ENCODE assay signal across 15 cellular contexts in the genomic region with DNA sequence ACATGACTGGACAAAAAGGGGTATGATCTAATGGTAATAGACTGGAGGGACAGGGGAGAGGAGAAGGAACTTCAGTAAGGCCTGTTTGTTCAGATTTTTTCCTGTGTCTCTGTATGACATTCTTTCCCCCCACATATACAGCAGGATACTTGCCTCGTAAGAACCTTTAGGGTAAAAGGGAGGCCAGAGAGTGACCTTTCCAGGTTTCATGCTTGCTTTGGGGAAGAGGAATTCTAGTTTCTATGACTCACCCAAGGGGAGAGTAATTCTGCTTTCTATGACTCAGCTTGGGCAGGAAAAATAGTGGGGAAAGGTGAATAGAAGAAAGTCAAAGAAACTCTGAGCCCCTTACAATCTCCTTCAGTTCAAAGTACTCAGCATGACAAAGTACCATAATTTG.
DNase-seq lines count a peak whose midpoint lies in the region; ATAC-seq and TF ChIP-seq lines count a peak whose summit lies in the region.
"Had no signal": no experiment of that assay in that cellular context is flagged by ENCODE, and none has a peak within 500 bp of the region (broad histone marks: within the 10 kb centered on the region; RNA-seq: fewer than 3 reads in every experiment).

No MANE protein-coding gene starts in this region.

- peaks cover 0 to under 1% (median 0%) of the 10 kb centered on the region in 3 donors for H3K27me3 Mint-ChIP-seq in immature natural killer cell (ENCODE audit: low read depth in 3 of 3)
- no peaks in the 10 kb centered on the region for H3K27me3 Mint-ChIP-seq in natural killer cell treated with Interleukin-12 subunit alpha and Interleukin-12 subunit beta and Interleukin-15 and Interleukin-18, amount 100 ng/mL, for 72 hours

- H3K9me3 Mint-ChIP-seq in immature natural killer cell = peaks cover 14 to 68% (median 46%) of the 10 kb centered on the region in 6 donors
- peaks cover 40% of the 10 kb centered on the region for H3K9me3 Mint-ChIP-seq in natural killer cell treated with Interleukin-12 subunit alpha and Interleukin-12 subunit beta and Interleukin-15 and Interleukin-18, amount 100 ng/mL, for 72 hours

- intact Hi-C loops in HCT116 (cut with micrococcal nuclease) = no loop called here

- DNase-seq in A172 (ENCODE audit: low spot score) (peak; percentile 37), HCT116 (ENCODE audit: low read depth, low spot score) (peak; percentile 53), adipocyte (ENCODE audit: low read depth) (peak; percentile 37), iris pigment epithelial cell (ENCODE audit: low read depth) (peak; percentile 69), occipital lobe (lab: John Stamatoyannopoulos, UW) (no peak), immature natural killer cell (no peak), DMS 273 treated with DMSO at 0.1 percent for 48 hours (lab: John Stamatoyannopoulos, UW) (no peak)
- DNase-seq in natural killer cell treated with Interleukin-12 subunit alpha and Interleukin-12 subunit beta and Interleukin-15 and Interleukin-18, amount 100 ng/mL, for 72 hours (ENCODE audit: low spot score) = no peak
- DNase-seq: aorta; head of caudate nucleus; Karpas-422; NCI-H2029 treated with DMSO at 0.1 percent for 48 hours; stimulated activated CD4-positive, alpha-beta T cell treated with anti-CD3 and anti-CD28 coated beads, Interleukin-12 subunit alpha, Interleukin-12 subunit beta, amount 100 ng/mL, for 4 hours; tibial artery had no signal

- TF ChIP-seq RAD21 in HCT116 (IDR thresholded peaks at IDR 0.05; ENCODE audit: low read depth) = 0 out of 2 replicates have a peak, but pooled peaks have one; percentile 17

- no peaks in the 10 kb centered on the region for H3K36me3 ChIP-seq in HCT116 (ENCODE audit: control insufficient read depth in 1 of 2, insufficient read depth in 2 of 2, low read length in 2 of 2)
- no peaks in the 10 kb centered on the region for H3K36me3 ChIP-seq in adipocyte (ENCODE audit: control insufficient read depth, insufficient read depth, low read length, severe bottlenecking)
- H3K36me3 ChIP-seq: tibial artery had no signal

- TF ChIP-seq CTCF in HCT116 (IDR thresholded peaks at IDR 0.05 in 2 of 3, conservative IDR thresholded peaks at IDR 0.05 in 1 of 3; ENCODE audit: borderline replicate concordance in 1 of 3, insufficient read depth in 1 of 3, low read depth in 2 of 3, low read length in 2 of 3) = no peak

- peak overlapping the region; percentile 65 for H3K4me2 ChIP-seq in HCT116 (ENCODE audit: low read length)

- H3K9me2 ChIP-seq in HCT116 (ENCODE audit: insufficient read depth) = no peaks in the 10 kb centered on the region

- H3K27me3 ChIP-seq in HCT116 (ENCODE audit: insufficient read depth, low read length) = no peaks in the 10 kb centered on the region
- H3K27me3 ChIP-seq in adipocyte (replicated peaks; ENCODE audit: control insufficient read depth, insufficient read depth, low read length) = no peaks in the 10 kb centered on the region
- H3K27me3 ChIP-seq: tibial artery had no signal

- RAD21 ChIA-PET in HCT116 (lab: Charles Lee; ENCODE audit: low non-redundant PET in 1 of 2, low total read pairs in 2 of 2, uncharacterized antibody in 2 of 2, unreplicated experiment in 2 of 2) = no interaction called here

- CTCF ChIA-PET in HCT116 (lab: Charles Lee) = no interaction called here

- H3K4me1 ChIP-seq in HCT116 (ENCODE audit: control insufficient read depth in 1 of 2, insufficient read depth in 2 of 2, low read length in 2 of 2) (peaks cover 12 to 28% of the 10 kb centered on the region in 2 experiments), adipocyte (ENCODE audit: control insufficient read depth, insufficient read depth, low read length) (no peaks in the 10 kb centered on the region)
- H3K4me1 ChIP-seq: tibial artery had no signal

- H3K27ac Mint-ChIP-seq in immature natural killer cell = no peak overlapping the region
- no peak overlapping the region for H3K27ac Mint-ChIP-seq in natural killer cell treated with Interleukin-12 subunit alpha and Interleukin-12 subunit beta and Interleukin-15 and Interleukin-18, amount 100 ng/mL, for 72 hours

- BruUV-seq in HCT116 (replicated peaks; lab: Mats Ljungman, UMichigan) = no TSS peak

- ATAC-seq in HCT116 = peak; percentile 85
- ATAC-seq in natural killer cell treated with Interleukin-12 subunit alpha and Interleukin-12 subunit beta and Interleukin-15 and Interleukin-18, amount 100 ng/mL, for 72 hours = no peak
- ATAC-seq: activated CD4-positive, CD25-positive, alpha-beta regulatory T cell treated with anti-CD3 and anti-CD28 coated beads, Interleukin-2, amount 50 U/mL, for 24 hours had no signal

- POLR2A ChIA-PET in HCT116 (lab: Charles Lee) = no interaction called here

- no peaks in the 10 kb centered on the region for H3K9me3 ChIP-seq in HCT116 (ENCODE audit: control insufficient read depth in 1 of 2, insufficient read depth in 1 of 2, low read depth in 1 of 2, low read length in 2 of 2)
- H3K9me3 ChIP-seq in adipocyte (ENCODE audit: control insufficient read depth, low read length) = peaks cover 7% of the 10 kb centered on the region

- peak overlapping the region; percentile 42 for H2AFZ ChIP-seq in HCT116 (ENCODE audit: low read depth, low read length, poor library complexity, severe bottlenecking)

- H4K20me1 ChIP-seq in HCT116 (ENCODE audit: insufficient read depth) = no peaks in the 10 kb centered on the region

- H3K4me3 ChIP-seq in HCT116 (replicated peaks in 1 of 2; ENCODE audit: low read depth in 1 of 2, low read length in 2 of 2) = peak overlapping the region in 1 of 2 experiments; percentile 21; a peak in 2 of 4 replicates
- no peak overlapping the region for H3K4me3 ChIP-seq in adipocyte (ENCODE audit: low read length)
- H3K4me3 ChIP-seq: tibial artery had no signal

- H3K27ac ChIP-seq in HCT116 (ENCODE audit: low read depth, low read length) = peak overlapping the region; percentile 48; the same call in 1 of the 2 replicates
- H3K27ac ChIP-seq: tibial artery had no signal

- H3K9ac ChIP-seq in HCT116 (ENCODE audit: low read length) = no peak overlapping the region
- H3K9ac ChIP-seq in adipocyte (ENCODE audit: low read length) = no peak overlapping the region

- no peaks in the 10 kb centered on the region for H3K36me3 Mint-ChIP-seq in immature natural killer cell
- H3K36me3 Mint-ChIP-seq in natural killer cell treated with Interleukin-12 subunit alpha and Interleukin-12 subunit beta and Interleukin-15 and Interleukin-18, amount 100 ng/mL, for 72 hours = peaks cover 8% of the 10 kb centered on the region

- H3K4me3 Mint-ChIP-seq in immature natural killer cell = no peak overlapping the region
- no peak overlapping the region for H3K4me3 Mint-ChIP-seq in natural killer cell treated with Interleukin-12 subunit alpha and Interleukin-12 subunit beta and Interleukin-15 and Interleukin-18, amount 100 ng/mL, for 72 hours

- no peak for TF ChIP-seq POLR2A in HCT116 (IDR thresholded peaks at IDR 0.05; ENCODE audit: borderline replicate concordance, extremely low read depth, insufficient read depth, insufficient read length)

- H3K79me2 ChIP-seq in HCT116 (ENCODE audit: insufficient read depth, low read length) = no peaks in the 10 kb centered on the region

- H3K4me1 Mint-ChIP-seq in immature natural killer cell = no peaks in the 10 kb centered on the region
- no peaks in the 10 kb centered on the region for H3K4me1 Mint-ChIP-seq in natural killer cell treated with Interleukin-12 subunit alpha and Interleukin-12 subunit beta and Interleukin-15 and Interleukin-18, amount 100 ng/mL, for 72 hours (ENCODE audit: low read depth in 2 of 2)

TF ChIP-seq in HCT116, 20 proteins besides CTCF, POLR2A, EP300 and RAD21 (continues in another document):
- TF ChIP-seq ELF1 (IDR thresholded peaks at IDR 0.05; ENCODE audit: borderline replicate concordance, low read depth) = no peak
- peak; percentile 80 for TF ChIP-seq SP1 (IDR thresholded peaks at IDR 0.05; ENCODE audit: low read depth)
- peak; percentile 86 for TF ChIP-seq JUND (IDR thresholded peaks at IDR 0.05)
- TF ChIP-seq POLR2AphosphoS5 (IDR thresholded peaks at IDR 0.05; ENCODE audit: low read depth, low read length) = no peak
- TF ChIP-seq SRF (IDR thresholded peaks at IDR 0.05; ENCODE audit: low read depth) = 0 out of 2 replicates have a peak, but pooled peaks have one; percentile 32
- no peak for TF ChIP-seq ZNF274 (IDR thresholded peaks at IDR 0.05; ENCODE audit: low read depth, low read length)
- no peak for TF ChIP-seq YY1 (IDR thresholded peaks at IDR 0.05; ENCODE audit: extremely low read depth, insufficient replicate concordance, low read depth, low read length)
- TF ChIP-seq, protein P1, sequence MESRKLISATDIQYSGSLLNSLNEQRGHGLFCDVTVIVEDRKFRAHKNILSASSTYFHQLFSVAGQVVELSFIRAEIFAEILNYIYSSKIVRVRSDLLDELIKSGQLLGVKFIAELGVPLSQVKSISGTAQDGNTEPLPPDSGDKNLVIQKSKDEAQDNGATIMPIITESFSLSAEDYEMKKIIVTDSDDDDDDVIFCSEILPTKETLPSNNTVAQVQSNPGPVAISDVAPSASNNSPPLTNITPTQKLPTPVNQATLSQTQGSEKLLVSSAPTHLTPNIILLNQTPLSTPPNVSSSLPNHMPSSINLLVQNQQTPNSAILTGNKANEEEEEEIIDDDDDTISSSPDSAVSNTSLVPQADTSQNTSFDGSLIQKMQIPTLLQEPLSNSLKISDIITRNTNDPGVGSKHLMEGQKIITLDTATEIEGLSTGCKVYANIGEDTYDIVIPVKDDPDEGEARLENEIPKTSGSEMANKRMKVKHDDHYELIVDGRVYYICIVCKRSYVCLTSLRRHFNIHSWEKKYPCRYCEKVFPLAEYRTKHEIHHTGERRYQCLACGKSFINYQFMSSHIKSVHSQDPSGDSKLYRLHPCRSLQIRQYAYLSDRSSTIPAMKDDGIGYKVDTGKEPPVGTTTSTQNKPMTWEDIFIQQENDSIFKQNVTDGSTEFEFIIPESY (IDR thresholded peaks at IDR 0.05; ENCODE audit: extremely low read depth, insufficient replicate concordance, low read length) = no peak
- TF ChIP-seq EGR1 (IDR thresholded peaks at IDR 0.05; ENCODE audit: low read depth) = no peak
- peak; percentile 90 for TF ChIP-seq FOSL1 (IDR thresholded peaks at IDR 0.05; ENCODE audit: low read depth)
- no peak for TF ChIP-seq EZH2phosphoT487 (IDR thresholded peaks at IDR 0.05; ENCODE audit: borderline replicate concordance)
- no peak for TF ChIP-seq TCF7L2 (IDR thresholded peaks at IDR 0.05; ENCODE audit: borderline replicate concordance, extremely low read depth, insufficient read depth, insufficient read length)
- TF ChIP-seq, protein P2, sequence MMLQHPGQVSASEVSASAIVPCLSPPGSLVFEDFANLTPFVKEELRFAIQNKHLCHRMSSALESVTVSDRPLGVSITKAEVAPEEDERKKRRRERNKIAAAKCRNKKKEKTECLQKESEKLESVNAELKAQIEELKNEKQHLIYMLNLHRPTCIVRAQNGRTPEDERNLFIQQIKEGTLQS (IDR thresholded peaks at IDR 0.05) = no peak
- no peak for TF ChIP-seq ZFX (IDR thresholded peaks at IDR 0.05)
- no peak for TF ChIP-seq EZH2 (IDR thresholded peaks at IDR 0.05)
- peak; percentile 43; the same call in 1 of the 2 replicates for TF ChIP-seq CEBPB (IDR thresholded peaks at IDR 0.05; ENCODE audit: low read depth)

Comparison
In these comparisons a context has a peak if more than half of its experiments do, and no peak if none do; other contexts are left out.
1. DNase-seq: peak in A172 (single experiment), HCT116 (single experiment), adipocyte (single experiment) and iris pigment epithelial cell (single experiment); none in occipital lobe (single experiment), immature natural killer cell (0 of 3), DMS 273 treated with DMSO at 0.1 percent for 48 hours (single experiment) and natural killer cell treated with Interleukin-12 subunit alpha and Interleukin-12 subunit beta and Interleukin-15 and Interleukin-18, amount 100 ng/mL, for 72 hours (single experiment).